In genomic region chr12:68174761-68175160, GRCh38 we compare ENCODE assay signal across 12 cellular contexts. TPM values are rescaled to one million over a fixed set of nuclear protein-coding genes. Genes with fewer than 3 reads are reported as not detected.
"Had no signal": no experiment of that assay in that cellular context is flagged by ENCODE, and none has a peak within 500 bp of the region (broad histone marks: within the 10 kb centered on the region; RNA-seq: fewer than 3 reads in every experiment).

No MANE protein-coding gene starts in this region.

RNA-seq across cellular contexts. Expression of gene IFNG, which starts 15.2 kb away (rescaled TPM):
- total RNA-seq: astrocyte, dermis microvascular lymphatic vessel endothelial cell, esophagus muscularis mucosa, frontal cortex, hepatocyte, pulmonary artery endothelial cell, right cardiac atrium, temporal lobe, transverse colon had no signal
- polyA plus RNA-seq: hepatocyte, neural cell, right cardiac atrium had no signal

RNA-seq across cellular contexts. Expression of gene IL26, which starts 50.8 kb away (rescaled TPM):
- total RNA-seq: astrocyte, dermis microvascular lymphatic vessel endothelial cell, esophagus muscularis mucosa, frontal cortex, hepatocyte, left lung, lung, pulmonary artery endothelial cell, right cardiac atrium, temporal lobe, transverse colon had no signal
- polyA plus RNA-seq: hepatocyte, lung, neural cell, right cardiac atrium had no signal
